Comparison of ENCODE assay signal across 8 cellular contexts in genomic region chr15:40952901-40953712, GRCh38. TPM values are rescaled to one million over a fixed set of nuclear protein-coding genes. Genes with fewer than 3 reads are reported as not detected.
DNase-seq lines count a peak whose midpoint lies in the region; ATAC-seq and TF ChIP-seq lines count a peak whose summit lies in the region.

CHAC1 (plus strand) TSS chr15:40953471; CDS start chr15:40953584, 113 bp downstream.

- no peaks in the 10 kb centered on the region for H3K36me3 ChIP-seq in heart right ventricle
- H3K36me3 ChIP-seq in upper lobe of right lung, result no peaks in the 10 kb centered on the region

- peak within 1 kb of the TSS; percentile 96 for H3K27ac Mint-ChIP-seq in activated naive CD8-positive, alpha-beta T cell treated with anti-CD3 and anti-CD28 coated beads, Interleukin-2, amount 50 U/mL, for 24 hours

- H3K27ac ChIP-seq in heart right ventricle (peak within 1 kb of the TSS in 9 of 10 donors; percentile 36 to 85 (median 65)), upper lobe of right lung (peak within 1 kb of the TSS; percentile 79)

- TF ChIP-seq CTCF in GM12873 (IDR thresholded peaks at IDR 0.05; ENCODE audit: insufficient read depth, low read depth, low read length, missing control alignments) (peak; percentile 11), heart right ventricle (IDR thresholded peaks at IDR 0.05) (peak in 2 of 9 donors; percentile 15 to 19), upper lobe of right lung (IDR thresholded peaks at IDR 0.05) (no peak)

- H3K4me1 ChIP-seq in heart right ventricle (peaks cover 4 to 62% (median 22%) of the 10 kb centered on the region in 9 donors), upper lobe of right lung (peaks cover 16% of the 10 kb centered on the region)

- 1% methylated on average over 66 to 72 of the region's 72 CpGs for WGBS in heart right ventricle, 2 donors

- intact Hi-C loops in heart right ventricle (cut with DNase I) (no loop called here), posterior vena cava (cut with DNase I) (loop anchor here in 1 of 2 donors (2.0 kb wide), 1 partner anchor 68 kb away; no protein-coding TSS in a partner anchor), upper lobe of right lung (cut with DNase I) (loop anchor here (10.0 kb wide), 1 partner anchor 62 kb away; no protein-coding TSS in a partner anchor)

- ATAC-seq in HG02678 (IDR thresholded peaks at IDR 0.05; ENCODE audit: unreplicated experiment), result peak; percentile 95
- peak; percentile 95 for ATAC-seq in activated naive CD8-positive, alpha-beta T cell treated with anti-CD3 and anti-CD28 coated beads, Interleukin-2, amount 50 U/mL, for 24 hours
- ATAC-seq in heart right ventricle, result peak; percentile 87 to 94 (median 90)
- peak; percentile 94 for ATAC-seq in upper lobe of right lung

- no peaks in the 10 kb centered on the region for H3K9me3 ChIP-seq in heart right ventricle
- H3K9me3 ChIP-seq in upper lobe of right lung, result no peaks in the 10 kb centered on the region

- H3K4me1 Mint-ChIP-seq in activated naive CD8-positive, alpha-beta T cell treated with anti-CD3 and anti-CD28 coated beads, Interleukin-2, amount 50 U/mL, for 24 hours, result peaks cover 41% of the 10 kb centered on the region

- DNase-seq in NCI-H128 (lab: John Stamatoyannopoulos, UW; ENCODE audit: unreplicated experiment) (peak; percentile 83), SW 1271 (lab: John Stamatoyannopoulos, UW) (peak; percentile 71 to 88), heart right ventricle (peak; percentile 92 to 93), posterior vena cava (ENCODE audit: low spot score) (peak; percentile 96), upper lobe of right lung (peak; percentile 98)
- peak; percentile 97 for DNase-seq in activated naive CD8-positive, alpha-beta T cell treated with anti-CD3 and anti-CD28 coated beads, Interleukin-2, amount 50 U/mL, for 24 hours

- peak within 1 kb of the TSS; percentile 54 to 90 (median 74) for H3K4me3 ChIP-seq in heart right ventricle
- peak within 1 kb of the TSS; percentile 71 for H3K4me3 ChIP-seq in upper lobe of right lung

- no peaks in the 10 kb centered on the region for H3K27me3 Mint-ChIP-seq in activated naive CD8-positive, alpha-beta T cell treated with anti-CD3 and anti-CD28 coated beads, Interleukin-2, amount 50 U/mL, for 24 hours

- peak within 1 kb of the TSS; percentile 88 for H3K4me3 Mint-ChIP-seq in activated naive CD8-positive, alpha-beta T cell treated with anti-CD3 and anti-CD28 coated beads, Interleukin-2, amount 50 U/mL, for 24 hours

- no peaks in the 10 kb centered on the region for H3K27me3 ChIP-seq in heart right ventricle
- no peaks in the 10 kb centered on the region for H3K27me3 ChIP-seq in upper lobe of right lung

- H3K9me3 Mint-ChIP-seq in activated naive CD8-positive, alpha-beta T cell treated with anti-CD3 and anti-CD28 coated beads, Interleukin-2, amount 50 U/mL, for 24 hours, result no peaks in the 10 kb centered on the region

- peaks cover 28% of the 10 kb centered on the region for H3K36me3 Mint-ChIP-seq in activated naive CD8-positive, alpha-beta T cell treated with anti-CD3 and anti-CD28 coated beads, Interleukin-2, amount 50 U/mL, for 24 hours (ENCODE audit: low read depth)

RNA-seq across cellular contexts. Expression of gene CHAC1, which starts in this region (rescaled TPM):
- total RNA-seq in heart right ventricle, result 1 to 10 TPM in 7 of 10 donors, under 1 TPM in 3; 0.31 to 4.8 (median 1.7) TPM
- polyA plus RNA-seq in heart right ventricle, result 1 to 10 TPM; 1.7 to 7.6 TPM
- 1 to 10 TPM; 1.5 to 3.9 TPM for total RNA-seq in posterior vena cava
- total RNA-seq in upper lobe of right lung, result 4.4 TPM

Comparison
In these comparisons a context has a peak if more than half of its experiments do, and no peak if none do; other contexts are left out.
1. Peak in every context shown above with its lines: DNase-seq, ATAC-seq, H3K4me3 ChIP-seq and H3K27ac ChIP-seq.